ENCODE assay signal across 2 cellular contexts in genomic region chr4:101753702-101754101, GRCh38.
A peak's percentile ranks its signal among the peaks of the same experiment; 100 is the strongest.
TF ChIP-seq lines count a peak whose summit lies in the region.

No MANE protein-coding gene starts in this region.

TF ChIP-seq in A549, 52 proteins besides CTCF, POLR2A, EP300 and RAD21:
- TF ChIP-seq SREBF2 (IDR thresholded peaks at IDR 0.05) (no peak), HES2 (IDR thresholded peaks at IDR 0.05) (peak; percentile 17; the same call in 1 of the 2 replicates), FOSL2 (IDR thresholded peaks at IDR 0.05) (0 out of 2 replicates have a peak, but pooled peaks have one; percentile 16), FOSL2 (CRISPR knock-in tag; IDR thresholded peaks at IDR 0.05) (no peak), CEBPB (IDR thresholded peaks at IDR 0.05) (peak; percentile 75 to 78; a peak in 3 of 4 replicates), CHD2 (IDR thresholded peaks at IDR 0.05; ENCODE audit: low read length, partially characterized antibody) (no peak)
TF ChIP-seq in A549: peak in this region for 3.

TF ChIP-seq in IMR-90, 13 proteins besides CTCF, POLR2A, EP300 and RAD21:
- TF ChIP-seq SMC3 (IDR thresholded peaks at IDR 0.05; ENCODE audit: low read depth, low read length): no peak
- TF ChIP-seq BHLHE40 (IDR thresholded peaks at IDR 0.05; ENCODE audit: low read depth, low read length): no peak
- no peak for TF ChIP-seq MXI1 (IDR thresholded peaks at IDR 0.05; ENCODE audit: borderline replicate concordance, low read depth, low read length)
- peak; percentile 68 for TF ChIP-seq CEBPB (IDR thresholded peaks at IDR 0.05; ENCODE audit: low read depth, low read length)
- no peak for TF ChIP-seq MAFK (IDR thresholded peaks at IDR 0.05; ENCODE audit: low read depth, low read length)
